In genomic region chr4:46937493-46937892, GRCh38 we compare ENCODE assay signal across 1 cellular context.
TF ChIP-seq lines count a peak whose summit lies in the region.

No MANE protein-coding gene starts in this region.

TF ChIP-seq in HepG2, 621 proteins besides CTCF, POLR2A, EP300 and RAD21:
- TF ChIP-seq SRF (IDR thresholded peaks at IDR 0.05; ENCODE audit: low read depth, low read length) (peak; percentile 73), ZBTB10 (CRISPR knock-in tag; IDR thresholded peaks at IDR 0.05; ENCODE audit: borderline replicate concordance) (no peak)
